In genomic region chr2:241410739-241411176, GRCh38 we compare ENCODE assay signal across 13 cellular contexts. TPM values are rescaled to one million over a fixed set of nuclear protein-coding genes. Genes with fewer than 3 reads are reported as not detected.
DNase-seq lines count a peak whose midpoint lies in the region; ATAC-seq, FAIRE-seq and TF ChIP-seq lines count a peak whose summit lies in the region.
"Had no signal": no experiment of that assay in that cellular context is flagged by ENCODE, and none has a peak within 500 bp of the region (broad histone marks: within the 10 kb centered on the region; RNA-seq: fewer than 3 reads in every experiment).

No MANE protein-coding gene starts in this region.

- peak; percentile 38; the same call in 1 of the 2 replicates for TF ChIP-seq EP300 in K562 (IDR thresholded peaks at IDR 0.05; ENCODE audit: low read length)

- ATAC-seq in HCT116, result peak; percentile 52
- peak; percentile 83 for ATAC-seq in K562
- ATAC-seq in sciatic nerve, result peak; percentile 70
- ATAC-seq in GM21515 (IDR thresholded peaks at IDR 0.05; ENCODE audit: unreplicated experiment), result no peak
- no peak for ATAC-seq in gastrocnemius medialis

- peak; percentile 92 for FAIRE-seq in K562 (lab: Jason Lieb, UNC)

- H3K9me2 ChIP-seq in HCT116 (ENCODE audit: insufficient read depth) (no peaks in the 10 kb centered on the region), hepatocyte (replicated peaks; ENCODE audit: insufficient read depth) (no peaks in the 10 kb centered on the region)

- H3K79me2 ChIP-seq in HCT116 (ENCODE audit: insufficient read depth, low read length) (no peaks in the 10 kb centered on the region), K562 (ENCODE audit: control insufficient read depth, insufficient read depth, low read length) (no peaks in the 10 kb centered on the region), hepatocyte (no peaks in the 10 kb centered on the region)

- in situ Hi-C loops in K562 (cut with MboI), result no loop called here
- in situ Hi-C loops in gastrocnemius medialis (cut with MboI; ENCODE audit: low sequenced_read_pairs in 4 of 4), result no loop called here

- H3K27ac ChIP-seq in HCT116 (ENCODE audit: low read depth, low read length) (no peak overlapping the region), K562 (ENCODE audit: extremely low read depth, low read depth, low read length) (peak overlapping the region; percentile 82), hepatocyte (peak overlapping the region; percentile 23), gastrocnemius medialis (no peak overlapping the region)

- DNase-seq in HCT116 (ENCODE audit: low read depth, low spot score) (peak; percentile 34), K562 (ENCODE audit: extremely low read depth in 1 of 4, low spot score in 3 of 4) (peak in 2 of 4 experiments; percentile 32 to 71), hepatocyte (ENCODE audit: low spot score) (no peak), sciatic nerve (ENCODE audit: low spot score) (no peak), COLO668 (lab: John Stamatoyannopoulos, UW; ENCODE audit: unreplicated experiment) (no peak), gastrocnemius medialis (no peak), HCEC 1CT (no peak)
- DNase-seq: activated CD4-positive, alpha-beta T cell treated with anti-CD3 and anti-CD28 coated beads, Interleukin-2, amount 50 U/mL, for 1 hour; activated gamma-delta T cell treated with Interleukin-2 at 50 U/mL for 16 hours; effector CD4-positive, alpha-beta T cell; NCI-H1436 treated with DMSO at 0.1 percent for 48 hours; stimulated activated CD4-positive, alpha-beta T cell treated with anti-CD3 and anti-CD28 coated beads, Interleukin-12 subunit alpha, Interleukin-12 subunit beta, amount 100 ng/mL, for 4 hours had no signal

- H3K36me3 ChIP-seq in HCT116 (ENCODE audit: control insufficient read depth in 1 of 2, insufficient read depth in 2 of 2, low read length in 2 of 2) (peaks cover 13 to 17% of the 10 kb centered on the region in 2 experiments), K562 (ENCODE audit: control insufficient read depth, insufficient read depth, low read length) (peaks cover 47% of the 10 kb centered on the region; the same call in 2 of the 3 replicates), hepatocyte (replicated peaks; ENCODE audit: insufficient read depth, low read depth) (no peaks in the 10 kb centered on the region), gastrocnemius medialis (peaks cover 6 to 63% of the 10 kb centered on the region in 2 donors)

- CTCF ChIA-PET in HCT116 (lab: Charles Lee) (no interaction called here), K562 (lab: Yijun Ruan, JAX; ENCODE audit: low intra/inter-chr PET ratio) (no interaction called here)

- RAD21 ChIA-PET in HCT116 (lab: Charles Lee; ENCODE audit: low non-redundant PET in 1 of 2, low total read pairs in 2 of 2, uncharacterized antibody in 2 of 2, unreplicated experiment in 2 of 2), result no interaction called here

- H3K9ac ChIP-seq in HCT116 (ENCODE audit: low read length), result no peak overlapping the region
- peak overlapping the region in 1 of 2 experiments; percentile 45; a peak in 1 of 4 replicates for H3K9ac ChIP-seq in K562 (ENCODE audit: insufficient read depth in 1 of 2, low read depth in 2 of 2, low read length in 2 of 2)

- BruUV-seq in HCT116 (replicated peaks; lab: Mats Ljungman, UMichigan) (no TSS peak), K562 (replicated peaks; lab: Mats Ljungman, UMichigan) (no TSS peak)

- H3K9me3 ChIP-seq in HCT116 (ENCODE audit: control insufficient read depth in 1 of 2, insufficient read depth in 1 of 2, low read depth in 1 of 2, low read length in 2 of 2), result no peaks in the 10 kb centered on the region
- H3K9me3 ChIP-seq in K562 (replicated peaks; ENCODE audit: control insufficient read depth, insufficient read depth, low read depth, low read length), result no peaks in the 10 kb centered on the region
- no peaks in the 10 kb centered on the region for H3K9me3 ChIP-seq in hepatocyte (ENCODE audit: low read depth)
- H3K9me3 ChIP-seq in gastrocnemius medialis, result no peaks in the 10 kb centered on the region

- 20% methylated on average over 7 of the region's 9 CpGs for WGBS in K562 (ENCODE audit: insufficient coverage, low coverage, missing lambda C conversion rate)
- 93% methylated on average over 9 of the region's 9 CpGs for WGBS in hepatocyte (ENCODE audit: low lambda C conversion rate, missing lambda C conversion rate)

- TF ChIP-seq RAD21 in HCT116 (IDR thresholded peaks at IDR 0.05; ENCODE audit: low read depth), result no peak
- TF ChIP-seq RAD21 in K562 (CRISPR knock-in tag; conservative IDR thresholded peaks at IDR 0.05 in 1 of 2, IDR thresholded peaks at IDR 0.05 in 1 of 2), result 0 out of 4 replicates have a peak, but pooled peaks of 1 of the 2 experiments have one; percentile 17

- H2AFZ ChIP-seq in HCT116 (ENCODE audit: low read depth, low read length, poor library complexity, severe bottlenecking) (no peak overlapping the region), K562 (ENCODE audit: low read depth, low read length) (peak overlapping the region; percentile 69), hepatocyte (no peak overlapping the region)

- H4K20me1 ChIP-seq in HCT116 (ENCODE audit: insufficient read depth) (no peaks in the 10 kb centered on the region), K562 (replicated peaks; ENCODE audit: control insufficient read depth, insufficient read depth, low read length) (no peaks in the 10 kb centered on the region), hepatocyte (ENCODE audit: insufficient read depth, poor library complexity, severe bottlenecking) (no peaks in the 10 kb centered on the region)

- H3K4me3 ChIP-seq in HCT116 (replicated peaks in 1 of 2; ENCODE audit: low read depth in 1 of 2, low read length in 2 of 2) (no peak overlapping the region), K562 (no peak overlapping the region), hepatocyte (no peak overlapping the region), gastrocnemius medialis (no peak overlapping the region)

- H3K4me2 ChIP-seq in HCT116 (ENCODE audit: low read length), result 0 out of 2 replicates have a peak overlapping the region, but pooled peaks have one; percentile 7
- peak overlapping the region; percentile 48 for H3K4me2 ChIP-seq in K562 (ENCODE audit: insufficient read depth, low read length)
- H3K4me2 ChIP-seq in hepatocyte, result no peak overlapping the region

- POLR2A ChIA-PET in HCT116 (lab: Charles Lee), result no interaction called here
- POLR2A ChIA-PET in K562 (lab: Yijun Ruan, JAX), result no interaction called here

- peaks cover 3 to 20% of the 10 kb centered on the region in 2 experiments for H3K4me1 ChIP-seq in HCT116 (ENCODE audit: control insufficient read depth in 1 of 2, insufficient read depth in 2 of 2, low read length in 2 of 2)
- H3K4me1 ChIP-seq in K562 (replicated peaks in 1 of 2; ENCODE audit: control insufficient read depth in 2 of 2, insufficient read depth in 2 of 2, low read length in 2 of 2), result peaks cover 4 to 25% of the 10 kb centered on the region in 2 experiments; a peak in 4 of 5 replicates
- H3K4me1 ChIP-seq in hepatocyte (ENCODE audit: insufficient read depth), result peaks cover 6% of the 10 kb centered on the region
- no peaks in the 10 kb centered on the region for H3K4me1 ChIP-seq in gastrocnemius medialis

- intact Hi-C loops in HCT116 (cut with micrococcal nuclease) (no loop called here), K562 (cut with micrococcal nuclease) (no loop called here), sciatic nerve (cut with DNase I) (no loop called here), gastrocnemius medialis (cut with DNase I; ENCODE audit: low total_unique reads) (no loop called here)

- TF ChIP-seq CTCF in HCT116 (IDR thresholded peaks at IDR 0.05 in 2 of 3, conservative IDR thresholded peaks at IDR 0.05 in 1 of 3; ENCODE audit: borderline replicate concordance in 1 of 3, insufficient read depth in 1 of 3, low read depth in 2 of 3, low read length in 2 of 3) (no peak), K562 (IDR thresholded peaks at IDR 0.05 in 2 of 3, conservative IDR thresholded peaks at IDR 0.05 in 1 of 3; ENCODE audit: insufficient read depth in 2 of 3, low read depth in 1 of 3, low read length in 3 of 3) (0 out of 6 replicates have a peak, but pooled peaks of 1 of the 3 experiments have one; percentile 18), hepatocyte (IDR thresholded peaks at IDR 0.05; ENCODE audit: poor library complexity) (no peak), gastrocnemius medialis (IDR thresholded peaks at IDR 0.05 in 4 of 5, conservative IDR thresholded peaks at IDR 0.05 in 1 of 5) (no peak)

- H3K9me1 ChIP-seq in K562 (ENCODE audit: control insufficient read depth, insufficient read depth, low read length), result no peaks in the 10 kb centered on the region

- H3K27me3 ChIP-seq in HCT116 (ENCODE audit: insufficient read depth, low read length) (no peaks in the 10 kb centered on the region), K562 (ENCODE audit: control insufficient read depth in 2 of 2, insufficient read depth in 2 of 2, low read length in 2 of 2) (no peaks in the 10 kb centered on the region), hepatocyte (no peaks in the 10 kb centered on the region), gastrocnemius medialis (no peaks in the 10 kb centered on the region)

- TF ChIP-seq POLR2A in HCT116 (IDR thresholded peaks at IDR 0.05; ENCODE audit: borderline replicate concordance, extremely low read depth, insufficient read depth, insufficient read length) (no peak), K562 (conservative IDR thresholded peaks at IDR 0.05) (no peak), gastrocnemius medialis (IDR thresholded peaks at IDR 0.05) (no peak)

RNA-seq across cellular contexts. Expression of gene FARP2, which starts 54.7 kb away (rescaled TPM):
- 49.3 TPM for total RNA-seq in HCT116 (2021; ENCODE audit: unreplicated experiment)
- polyA plus RNA-seq in HCT116 (2012), result 14.1 and 14.3 TPM in 2 replicates
- 47.3 and 56.4 TPM in 2 replicates for total RNA-seq in K562 (2011; cell fraction: chromatin; rRNA removed; ENCODE audit: low replicate concordance)
- 21.8 and 22.8 TPM in 2 replicates for total RNA-seq in K562 (2011; cell fraction: nucleolus; rRNA removed)
- total RNA-seq in K562 (2011; cell fraction: nucleoplasm; rRNA removed), result 34.2 and 47.6 TPM in 2 replicates
- 16.0 and 17.1 TPM in 2 replicates for total RNA-seq in K562 (2014; rRNA removed)
- total RNA-seq in K562 (2014; rRNA removed; fragmentation: Illumina TruSeq; extraction: Trizol), result 25.3 and 25.5 TPM in 2 replicates
- total RNA-seq in K562 (2015; rRNA removed; fragmentation: Illumina TruSeq; extraction: Trizol), result 20.1 and 21.1 TPM in 2 replicates
- total RNA-seq in K562 (2021), result 32.5 and 38.1 TPM in 2 replicates
- 22.8 and 35.0 TPM in 2 replicates for polyA plus RNA-seq in K562 (2011; rRNA removed)
- 17.8 and 20.1 TPM in 2 replicates for polyA plus RNA-seq in K562 (2011; cell fraction: cytosol; rRNA removed)
- 25.5 and 34.7 TPM in 2 replicates for polyA plus RNA-seq in K562 (2011; cell fraction: nucleus; rRNA removed)
- 12.2 and 14.5 TPM in 2 replicates for polyA plus RNA-seq in K562 (2012)
- polyA plus RNA-seq in K562 (2014; fragmentation: Illumina TruSeq; extraction: Trizol), result 23.5 and 23.6 TPM in 2 replicates
- 1 to 10 TPM; 4.1 to 5.9 TPM for polyA plus RNA-seq in K562 (2014; fragmentation: Nextera tagmentation; extraction: Ambion mirVana)
- polyA plus RNA-seq in K562 (2014; rRNA removed), result 17.5 and 22.4 TPM in 2 replicates
- 28.9 and 51.2 TPM in 2 replicates for polyA minus RNA-seq in K562 (2011; rRNA and poly(A)+ RNA removed)
- 19.7 and 27.7 TPM in 2 replicates for polyA minus RNA-seq in K562 (2011; cell fraction: cytosol; rRNA and poly(A)+ RNA removed)
- 10.6 and 16.6 TPM in 2 replicates for polyA minus RNA-seq in K562 (2011; cell fraction: nucleus; rRNA and poly(A)+ RNA removed)
- total RNA-seq in hepatocyte, result 29.1 and 29.3 TPM in 2 replicates
- polyA plus RNA-seq in hepatocyte, result 28.4 and 29.6 TPM in 2 replicates
- total RNA-seq in sciatic nerve, result 69.7 TPM
- 10 to 100 TPM; 10.7 to 20.1 (median 13.6) TPM for total RNA-seq in gastrocnemius medialis

Comparison
In these comparisons a context has a peak if more than half of its experiments do, and no peak if none do; other contexts are left out.
1. ATAC-seq: peak in HCT116 (single experiment), K562 (single experiment) and sciatic nerve (single experiment); none in GM21515 (single experiment) and gastrocnemius medialis (0 of 2).
2. H3K27ac ChIP-seq: peak in K562 (single experiment) and hepatocyte (single experiment); none in HCT116 (single experiment) and gastrocnemius medialis (0 of 4).
3. Of the 22 proteins assayed by ChIP-seq in both K562 and HCT116: peak only in K562: JUND and ZFX; only in HCT116: none; in both: FOSL1; in neither: 16; mixed calls (peak in some experiments, not most) for 3.